ENCODE assay signal across 1 cellular context in the genomic region with DNA sequence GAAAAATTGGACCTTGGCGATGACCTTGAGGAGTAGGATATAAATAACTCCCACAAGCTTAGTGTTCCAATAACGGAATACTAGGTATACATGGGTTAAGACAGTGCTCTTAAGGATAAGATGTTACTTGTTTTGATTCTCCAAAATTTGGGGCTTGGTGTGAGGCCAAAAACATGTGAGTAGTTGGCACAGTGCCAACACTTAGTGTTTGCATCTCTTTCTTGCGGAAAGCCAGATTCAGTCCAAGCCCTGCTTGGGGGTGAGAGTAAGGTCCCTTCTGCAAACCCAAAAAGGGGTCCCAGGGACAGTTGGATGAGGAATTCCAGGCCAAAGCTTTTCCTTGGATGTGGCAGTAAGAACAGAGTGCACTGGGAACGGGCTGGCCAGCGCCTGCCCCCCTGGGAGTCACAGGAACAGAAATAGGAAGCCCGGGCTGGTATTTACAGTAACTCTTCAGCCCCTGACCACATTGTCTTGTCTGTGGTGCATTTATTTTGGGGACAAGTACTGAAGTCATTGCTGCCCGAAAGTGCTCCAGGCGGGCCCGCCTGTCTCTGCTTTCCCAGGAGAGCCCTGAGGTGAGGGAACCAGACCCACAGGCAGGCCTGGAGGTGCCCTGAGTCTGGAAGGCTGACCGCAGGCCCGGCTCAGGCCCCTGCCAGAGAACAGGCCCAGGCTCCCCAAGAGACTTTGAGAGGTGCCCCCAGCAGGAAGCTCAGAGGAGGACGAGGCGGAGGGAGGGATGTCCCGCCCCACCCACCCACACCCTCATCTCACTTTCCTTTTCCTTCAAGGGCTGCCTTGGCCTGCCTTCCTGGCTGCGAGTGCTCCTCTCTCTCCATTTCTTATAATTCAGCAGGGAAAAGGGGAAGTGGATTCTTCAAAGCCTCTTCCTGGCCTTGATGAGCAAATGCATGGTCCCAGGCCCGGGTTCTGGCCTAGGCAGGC.
A peak's percentile ranks its signal among the peaks of the same experiment; 100 is the strongest.
TF ChIP-seq lines count a peak whose summit lies in the region.

No MANE protein-coding gene starts in this region.

TF ChIP-seq in HEK293, 187 proteins besides CTCF, POLR2A, EP300 and RAD21 (continued from another document):
- TF ChIP-seq ZFP3 (tag by site-specific recombination; IDR thresholded peaks at IDR 0.05; ENCODE audit: low read depth) (no peak), ZNF280D (tag by site-specific recombination; IDR thresholded peaks at IDR 0.05) (no peak), ZNF777 (tag by site-specific recombination; IDR thresholded peaks at IDR 0.05; ENCODE audit: borderline replicate concordance) (no peak), ZNF558 (tag by site-specific recombination; IDR thresholded peaks at IDR 0.05) (no peak), ZBTB48 (tag by site-specific recombination; IDR thresholded peaks at IDR 0.05) (no peak), ZNF132 (tag by site-specific recombination; IDR thresholded peaks at IDR 0.05; ENCODE audit: borderline replicate concordance) (0 out of 2 replicates have a peak, but pooled peaks have one; percentile 41), ZNF704 (tag by site-specific recombination; IDR thresholded peaks at IDR 0.05) (no peak), ZNF274 (IDR thresholded peaks at IDR 0.05; ENCODE audit: low read length) (no peak), ZNF274 (tag by site-specific recombination; IDR thresholded peaks at IDR 0.05; ENCODE audit: borderline replicate concordance) (no peak), GLI2 (tag by site-specific recombination; IDR thresholded peaks at IDR 0.05; ENCODE audit: borderline replicate concordance, low read depth) (no peak), ZNF658 (tag by site-specific recombination; IDR thresholded peaks at IDR 0.05) (no peak), ZNF510 (tag by site-specific recombination; IDR thresholded peaks at IDR 0.05; ENCODE audit: insufficient replicate concordance) (no peak), ZNF26 (tag by site-specific recombination; IDR thresholded peaks at IDR 0.05) (no peak), ZNF426 (tag by site-specific recombination; IDR thresholded peaks at IDR 0.05) (no peak), ZNF266 (tag by site-specific recombination; IDR thresholded peaks at IDR 0.05; ENCODE audit: low read depth) (no peak), ZNF302 (tag by site-specific recombination; IDR thresholded peaks at IDR 0.05; ENCODE audit: low read depth) (no peak), REST (tag by site-specific recombination; IDR thresholded peaks at IDR 0.05) (no peak), ZNF2 (tag by site-specific recombination; IDR thresholded peaks at IDR 0.05) (no peak), ZBTB1 (tag by site-specific recombination; IDR thresholded peaks at IDR 0.05) (no peak), PRDM10 (tag by site-specific recombination; IDR thresholded peaks at IDR 0.05) (no peak), ZNF341 (tag by site-specific recombination; IDR thresholded peaks at IDR 0.05; ENCODE audit: low read depth) (no peak), ZNF623 (tag by site-specific recombination; IDR thresholded peaks at IDR 0.05) (no peak), OSR2 (tag by site-specific recombination; IDR thresholded peaks at IDR 0.05) (no peak), HOXA7 (CRISPR knock-in tag; IDR thresholded peaks at IDR 0.05; ENCODE audit: borderline replicate concordance) (no peak)
